In the genomic region with DNA sequence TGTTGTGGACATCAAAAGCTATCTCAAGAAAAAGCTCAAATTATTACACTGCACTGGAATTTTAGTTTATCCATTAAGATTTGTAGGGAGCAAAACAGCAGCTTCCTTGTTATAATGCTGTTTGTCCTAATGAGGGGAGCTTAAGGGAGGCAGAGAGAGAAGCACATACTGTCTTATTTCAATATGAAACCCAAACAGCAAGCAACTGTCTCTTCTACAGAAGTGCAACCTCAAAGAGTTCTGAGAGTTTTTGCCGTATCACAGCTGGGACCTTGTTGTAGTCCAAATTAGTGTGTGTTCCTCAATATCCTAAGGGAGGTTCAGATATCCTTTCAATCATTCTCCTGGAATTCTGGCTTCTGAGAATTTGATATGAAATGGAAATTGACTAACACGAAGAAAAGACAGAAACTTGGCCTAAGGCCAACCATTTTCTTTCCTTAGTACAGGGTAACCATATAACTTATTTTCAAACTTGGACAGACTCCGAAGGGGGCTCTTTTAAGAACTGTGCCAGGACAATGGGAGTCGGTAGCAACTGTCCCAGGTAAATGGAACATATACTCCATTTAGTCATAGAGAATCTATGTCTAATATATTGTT, we compare ENCODE assay signal across 3 cellular contexts.
TF ChIP-seq lines count a peak whose summit lies in the region.

No MANE protein-coding gene starts in this region.

TF ChIP-seq in A549, 52 proteins besides CTCF, POLR2A, EP300 and RAD21 (continued from another document):
- TF ChIP-seq NFE2L2 (conservative IDR thresholded peaks at IDR 0.05; ENCODE audit: low read length), result no peak
- TF ChIP-seq, protein P1, sequence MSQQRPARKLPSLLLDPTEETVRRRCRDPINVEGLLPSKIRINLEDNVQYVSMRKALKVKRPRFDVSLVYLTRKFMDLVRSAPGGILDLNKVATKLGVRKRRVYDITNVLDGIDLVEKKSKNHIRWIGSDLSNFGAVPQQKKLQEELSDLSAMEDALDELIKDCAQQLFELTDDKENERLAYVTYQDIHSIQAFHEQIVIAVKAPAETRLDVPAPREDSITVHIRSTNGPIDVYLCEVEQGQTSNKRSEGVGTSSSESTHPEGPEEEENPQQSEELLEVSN (IDR thresholded peaks at IDR 0.05; ENCODE audit: borderline replicate concordance, low read depth), result no peak
- TF ChIP-seq, protein P2, sequence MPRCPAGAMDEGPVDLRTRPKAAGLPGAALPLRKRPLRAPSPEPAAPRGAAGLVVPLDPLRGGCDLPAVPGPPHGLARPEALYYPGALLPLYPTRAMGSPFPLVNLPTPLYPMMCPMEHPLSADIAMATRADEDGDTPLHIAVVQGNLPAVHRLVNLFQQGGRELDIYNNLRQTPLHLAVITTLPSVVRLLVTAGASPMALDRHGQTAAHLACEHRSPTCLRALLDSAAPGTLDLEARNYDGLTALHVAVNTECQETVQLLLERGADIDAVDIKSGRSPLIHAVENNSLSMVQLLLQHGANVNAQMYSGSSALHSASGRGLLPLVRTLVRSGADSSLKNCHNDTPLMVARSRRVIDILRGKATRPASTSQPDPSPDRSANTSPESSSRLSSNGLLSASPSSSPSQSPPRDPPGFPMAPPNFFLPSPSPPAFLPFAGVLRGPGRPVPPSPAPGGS (IDR thresholded peaks at IDR 0.05), result no peak
- no peak for TF ChIP-seq PHF8 (IDR thresholded peaks at IDR 0.05; ENCODE audit: borderline replicate concordance, low read depth)
- no peak for TF ChIP-seq RFX5 (IDR thresholded peaks at IDR 0.05)
- no peak for TF ChIP-seq JUN (IDR thresholded peaks at IDR 0.05)
- TF ChIP-seq KDM1A (IDR thresholded peaks at IDR 0.05; ENCODE audit: low read depth), result no peak
- no peak for TF ChIP-seq ZC3H11A (IDR thresholded peaks at IDR 0.05)
- TF ChIP-seq NR3C1 (IDR thresholded peaks at IDR 0.05), result no peak
- TF ChIP-seq CEBPB (IDR thresholded peaks at IDR 0.05), result no peak
- TF ChIP-seq MAZ (IDR thresholded peaks at IDR 0.05; ENCODE audit: borderline replicate concordance, low read depth, low read length), result no peak
- no peak for TF ChIP-seq EHMT2 (IDR thresholded peaks at IDR 0.05; ENCODE audit: low read depth)
- TF ChIP-seq ZFP36 (IDR thresholded peaks at IDR 0.05; ENCODE audit: borderline replicate concordance, partially characterized antibody), result no peak

TF ChIP-seq in endothelial cell of umbilical vein, 7 proteins besides CTCF, POLR2A, EP300 and RAD21 (continued from another document):
- TF ChIP-seq JUN (IDR thresholded peaks at IDR 0.05; ENCODE audit: borderline replicate concordance, insufficient read depth, insufficient read length, low read depth) (no peak), GATA2 (IDR thresholded peaks at IDR 0.05; ENCODE audit: insufficient read depth, insufficient read length, low read depth, low read length) (no peak), POLR2AphosphoS5 (IDR thresholded peaks at IDR 0.05; ENCODE audit: insufficient read depth, low read depth, low read length) (no peak), FOS (IDR thresholded peaks at IDR 0.05; ENCODE audit: borderline replicate concordance, insufficient read depth, low read length) (no peak)

TF ChIP-seq in WTC11, 78 proteins besides CTCF, POLR2A, EP300 and RAD21:
- TF ChIP-seq, protein P3, sequence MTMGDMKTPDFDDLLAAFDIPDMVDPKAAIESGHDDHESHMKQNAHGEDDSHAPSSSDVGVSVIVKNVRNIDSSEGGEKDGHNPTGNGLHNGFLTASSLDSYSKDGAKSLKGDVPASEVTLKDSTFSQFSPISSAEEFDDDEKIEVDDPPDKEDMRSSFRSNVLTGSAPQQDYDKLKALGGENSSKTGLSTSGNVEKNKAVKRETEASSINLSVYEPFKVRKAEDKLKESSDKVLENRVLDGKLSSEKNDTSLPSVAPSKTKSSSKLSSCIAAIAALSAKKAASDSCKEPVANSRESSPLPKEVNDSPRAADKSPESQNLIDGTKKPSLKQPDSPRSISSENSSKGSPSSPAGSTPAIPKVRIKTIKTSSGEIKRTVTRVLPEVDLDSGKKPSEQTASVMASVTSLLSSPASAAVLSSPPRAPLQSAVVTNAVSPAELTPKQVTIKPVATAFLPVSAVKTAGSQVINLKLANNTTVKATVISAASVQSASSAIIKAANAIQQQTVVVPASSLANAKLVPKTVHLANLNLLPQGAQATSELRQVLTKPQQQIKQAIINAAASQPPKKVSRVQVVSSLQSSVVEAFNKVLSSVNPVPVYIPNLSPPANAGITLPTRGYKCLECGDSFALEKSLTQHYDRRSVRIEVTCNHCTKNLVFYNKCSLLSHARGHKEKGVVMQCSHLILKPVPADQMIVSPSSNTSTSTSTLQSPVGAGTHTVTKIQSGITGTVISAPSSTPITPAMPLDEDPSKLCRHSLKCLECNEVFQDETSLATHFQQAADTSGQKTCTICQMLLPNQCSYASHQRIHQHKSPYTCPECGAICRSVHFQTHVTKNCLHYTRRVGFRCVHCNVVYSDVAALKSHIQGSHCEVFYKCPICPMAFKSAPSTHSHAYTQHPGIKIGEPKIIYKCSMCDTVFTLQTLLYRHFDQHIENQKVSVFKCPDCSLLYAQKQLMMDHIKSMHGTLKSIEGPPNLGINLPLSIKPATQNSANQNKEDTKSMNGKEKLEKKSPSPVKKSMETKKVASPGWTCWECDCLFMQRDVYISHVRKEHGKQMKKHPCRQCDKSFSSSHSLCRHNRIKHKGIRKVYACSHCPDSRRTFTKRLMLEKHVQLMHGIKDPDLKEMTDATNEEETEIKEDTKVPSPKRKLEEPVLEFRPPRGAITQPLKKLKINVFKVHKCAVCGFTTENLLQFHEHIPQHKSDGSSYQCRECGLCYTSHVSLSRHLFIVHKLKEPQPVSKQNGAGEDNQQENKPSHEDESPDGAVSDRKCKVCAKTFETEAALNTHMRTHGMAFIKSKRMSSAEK (CRISPR knock-in tag; IDR thresholded peaks at IDR 0.05; ENCODE audit: borderline replicate concordance), result no peak
- TF ChIP-seq ESRRA (CRISPR knock-in tag; IDR thresholded peaks at IDR 0.05; ENCODE audit: borderline replicate concordance) (no peak), TCF7 (CRISPR knock-in tag; IDR thresholded peaks at IDR 0.05; ENCODE audit: low read depth) (no peak), SOX15 (CRISPR knock-in tag; IDR thresholded peaks at IDR 0.05) (no peak), MYBL2 (CRISPR knock-in tag; IDR thresholded peaks at IDR 0.05) (no peak), ZNF416 (CRISPR knock-in tag; IDR thresholded peaks at IDR 0.05) (no peak), NR1H2 (CRISPR knock-in tag; IDR thresholded peaks at IDR 0.05) (no peak), TP53 (CRISPR knock-in tag; IDR thresholded peaks at IDR 0.05) (no peak), GRHL2 (CRISPR knock-in tag; IDR thresholded peaks at IDR 0.05; ENCODE audit: insufficient replicate concordance, severe bottlenecking) (no peak), MXD4 (CRISPR knock-in tag; IDR thresholded peaks at IDR 0.05; ENCODE audit: borderline replicate concordance) (no peak), FOXJ3 (CRISPR knock-in tag; IDR thresholded peaks at IDR 0.05; ENCODE audit: borderline replicate concordance) (no peak)
- TF ChIP-seq, protein P4, sequence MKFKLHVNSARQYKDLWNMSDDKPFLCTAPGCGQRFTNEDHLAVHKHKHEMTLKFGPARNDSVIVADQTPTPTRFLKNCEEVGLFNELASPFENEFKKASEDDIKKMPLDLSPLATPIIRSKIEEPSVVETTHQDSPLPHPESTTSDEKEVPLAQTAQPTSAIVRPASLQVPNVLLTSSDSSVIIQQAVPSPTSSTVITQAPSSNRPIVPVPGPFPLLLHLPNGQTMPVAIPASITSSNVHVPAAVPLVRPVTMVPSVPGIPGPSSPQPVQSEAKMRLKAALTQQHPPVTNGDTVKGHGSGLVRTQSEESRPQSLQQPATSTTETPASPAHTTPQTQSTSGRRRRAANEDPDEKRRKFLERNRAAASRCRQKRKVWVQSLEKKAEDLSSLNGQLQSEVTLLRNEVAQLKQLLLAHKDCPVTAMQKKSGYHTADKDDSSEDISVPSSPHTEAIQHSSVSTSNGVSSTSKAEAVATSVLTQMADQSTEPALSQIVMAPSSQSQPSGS (CRISPR knock-in tag; IDR thresholded peaks at IDR 0.05; ENCODE audit: borderline replicate concordance, low read depth), result no peak
- TF ChIP-seq, protein P5, sequence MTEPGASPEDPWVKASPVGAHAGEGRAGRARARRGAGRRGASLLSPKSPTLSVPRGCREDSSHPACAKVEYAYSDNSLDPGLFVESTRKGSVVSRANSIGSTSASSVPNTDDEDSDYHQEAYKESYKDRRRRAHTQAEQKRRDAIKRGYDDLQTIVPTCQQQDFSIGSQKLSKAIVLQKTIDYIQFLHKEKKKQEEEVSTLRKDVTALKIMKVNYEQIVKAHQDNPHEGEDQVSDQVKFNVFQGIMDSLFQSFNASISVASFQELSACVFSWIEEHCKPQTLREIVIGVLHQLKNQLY (CRISPR knock-in tag; IDR thresholded peaks at IDR 0.05), result no peak
- TF ChIP-seq, protein P6, sequence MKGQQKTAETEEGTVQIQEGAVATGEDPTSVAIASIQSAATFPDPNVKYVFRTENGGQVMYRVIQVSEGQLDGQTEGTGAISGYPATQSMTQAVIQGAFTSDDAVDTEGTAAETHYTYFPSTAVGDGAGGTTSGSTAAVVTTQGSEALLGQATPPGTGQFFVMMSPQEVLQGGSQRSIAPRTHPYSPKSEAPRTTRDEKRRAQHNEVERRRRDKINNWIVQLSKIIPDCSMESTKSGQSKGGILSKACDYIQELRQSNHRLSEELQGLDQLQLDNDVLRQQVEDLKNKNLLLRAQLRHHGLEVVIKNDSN (CRISPR knock-in tag; IDR thresholded peaks at IDR 0.05), result no peak
- TF ChIP-seq, protein P7, sequence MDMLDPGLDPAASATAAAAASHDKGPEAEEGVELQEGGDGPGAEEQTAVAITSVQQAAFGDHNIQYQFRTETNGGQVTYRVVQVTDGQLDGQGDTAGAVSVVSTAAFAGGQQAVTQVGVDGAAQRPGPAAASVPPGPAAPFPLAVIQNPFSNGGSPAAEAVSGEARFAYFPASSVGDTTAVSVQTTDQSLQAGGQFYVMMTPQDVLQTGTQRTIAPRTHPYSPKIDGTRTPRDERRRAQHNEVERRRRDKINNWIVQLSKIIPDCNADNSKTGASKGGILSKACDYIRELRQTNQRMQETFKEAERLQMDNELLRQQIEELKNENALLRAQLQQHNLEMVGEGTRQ (CRISPR knock-in tag; IDR thresholded peaks at IDR 0.05), result no peak
- TF ChIP-seq, protein P8, sequence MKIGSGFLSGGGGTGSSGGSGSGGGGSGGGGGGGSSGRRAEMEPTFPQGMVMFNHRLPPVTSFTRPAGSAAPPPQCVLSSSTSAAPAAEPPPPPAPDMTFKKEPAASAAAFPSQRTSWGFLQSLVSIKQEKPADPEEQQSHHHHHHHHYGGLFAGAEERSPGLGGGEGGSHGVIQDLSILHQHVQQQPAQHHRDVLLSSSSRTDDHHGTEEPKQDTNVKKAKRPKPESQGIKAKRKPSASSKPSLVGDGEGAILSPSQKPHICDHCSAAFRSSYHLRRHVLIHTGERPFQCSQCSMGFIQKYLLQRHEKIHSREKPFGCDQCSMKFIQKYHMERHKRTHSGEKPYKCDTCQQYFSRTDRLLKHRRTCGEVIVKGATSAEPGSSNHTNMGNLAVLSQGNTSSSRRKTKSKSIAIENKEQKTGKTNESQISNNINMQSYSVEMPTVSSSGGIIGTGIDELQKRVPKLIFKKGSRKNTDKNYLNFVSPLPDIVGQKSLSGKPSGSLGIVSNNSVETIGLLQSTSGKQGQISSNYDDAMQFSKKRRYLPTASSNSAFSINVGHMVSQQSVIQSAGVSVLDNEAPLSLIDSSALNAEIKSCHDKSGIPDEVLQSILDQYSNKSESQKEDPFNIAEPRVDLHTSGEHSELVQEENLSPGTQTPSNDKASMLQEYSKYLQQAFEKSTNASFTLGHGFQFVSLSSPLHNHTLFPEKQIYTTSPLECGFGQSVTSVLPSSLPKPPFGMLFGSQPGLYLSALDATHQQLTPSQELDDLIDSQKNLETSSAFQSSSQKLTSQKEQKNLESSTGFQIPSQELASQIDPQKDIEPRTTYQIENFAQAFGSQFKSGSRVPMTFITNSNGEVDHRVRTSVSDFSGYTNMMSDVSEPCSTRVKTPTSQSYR (CRISPR knock-in tag; IDR thresholded peaks at IDR 0.05), result no peak
- TF ChIP-seq, protein P9, sequence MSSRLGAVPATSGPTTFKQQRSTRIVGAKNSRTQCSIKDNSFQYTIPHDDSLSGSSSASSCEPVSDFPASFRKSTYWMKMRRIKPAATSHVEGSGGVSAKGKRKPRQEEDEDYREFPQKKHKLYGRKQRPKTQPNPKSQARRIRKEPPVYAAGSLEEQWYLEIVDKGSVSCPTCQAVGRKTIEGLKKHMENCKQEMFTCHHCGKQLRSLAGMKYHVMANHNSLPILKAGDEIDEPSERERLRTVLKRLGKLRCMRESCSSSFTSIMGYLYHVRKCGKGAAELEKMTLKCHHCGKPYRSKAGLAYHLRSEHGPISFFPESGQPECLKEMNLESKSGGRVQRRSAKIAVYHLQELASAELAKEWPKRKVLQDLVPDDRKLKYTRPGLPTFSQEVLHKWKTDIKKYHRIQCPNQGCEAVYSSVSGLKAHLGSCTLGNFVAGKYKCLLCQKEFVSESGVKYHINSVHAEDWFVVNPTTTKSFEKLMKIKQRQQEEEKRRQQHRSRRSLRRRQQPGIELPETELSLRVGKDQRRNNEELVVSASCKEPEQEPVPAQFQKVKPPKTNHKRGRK (CRISPR knock-in tag; IDR thresholded peaks at IDR 0.05; ENCODE audit: borderline replicate concordance), result no peak
- TF ChIP-seq, protein P10, sequence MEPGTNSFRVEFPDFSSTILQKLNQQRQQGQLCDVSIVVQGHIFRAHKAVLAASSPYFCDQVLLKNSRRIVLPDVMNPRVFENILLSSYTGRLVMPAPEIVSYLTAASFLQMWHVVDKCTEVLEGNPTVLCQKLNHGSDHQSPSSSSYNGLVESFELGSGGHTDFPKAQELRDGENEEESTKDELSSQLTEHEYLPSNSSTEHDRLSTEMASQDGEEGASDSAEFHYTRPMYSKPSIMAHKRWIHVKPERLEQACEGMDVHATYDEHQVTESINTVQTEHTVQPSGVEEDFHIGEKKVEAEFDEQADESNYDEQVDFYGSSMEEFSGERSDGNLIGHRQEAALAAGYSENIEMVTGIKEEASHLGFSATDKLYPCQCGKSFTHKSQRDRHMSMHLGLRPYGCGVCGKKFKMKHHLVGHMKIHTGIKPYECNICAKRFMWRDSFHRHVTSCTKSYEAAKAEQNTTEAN (CRISPR knock-in tag; IDR thresholded peaks at IDR 0.05), result no peak
- TF ChIP-seq, protein P11, sequence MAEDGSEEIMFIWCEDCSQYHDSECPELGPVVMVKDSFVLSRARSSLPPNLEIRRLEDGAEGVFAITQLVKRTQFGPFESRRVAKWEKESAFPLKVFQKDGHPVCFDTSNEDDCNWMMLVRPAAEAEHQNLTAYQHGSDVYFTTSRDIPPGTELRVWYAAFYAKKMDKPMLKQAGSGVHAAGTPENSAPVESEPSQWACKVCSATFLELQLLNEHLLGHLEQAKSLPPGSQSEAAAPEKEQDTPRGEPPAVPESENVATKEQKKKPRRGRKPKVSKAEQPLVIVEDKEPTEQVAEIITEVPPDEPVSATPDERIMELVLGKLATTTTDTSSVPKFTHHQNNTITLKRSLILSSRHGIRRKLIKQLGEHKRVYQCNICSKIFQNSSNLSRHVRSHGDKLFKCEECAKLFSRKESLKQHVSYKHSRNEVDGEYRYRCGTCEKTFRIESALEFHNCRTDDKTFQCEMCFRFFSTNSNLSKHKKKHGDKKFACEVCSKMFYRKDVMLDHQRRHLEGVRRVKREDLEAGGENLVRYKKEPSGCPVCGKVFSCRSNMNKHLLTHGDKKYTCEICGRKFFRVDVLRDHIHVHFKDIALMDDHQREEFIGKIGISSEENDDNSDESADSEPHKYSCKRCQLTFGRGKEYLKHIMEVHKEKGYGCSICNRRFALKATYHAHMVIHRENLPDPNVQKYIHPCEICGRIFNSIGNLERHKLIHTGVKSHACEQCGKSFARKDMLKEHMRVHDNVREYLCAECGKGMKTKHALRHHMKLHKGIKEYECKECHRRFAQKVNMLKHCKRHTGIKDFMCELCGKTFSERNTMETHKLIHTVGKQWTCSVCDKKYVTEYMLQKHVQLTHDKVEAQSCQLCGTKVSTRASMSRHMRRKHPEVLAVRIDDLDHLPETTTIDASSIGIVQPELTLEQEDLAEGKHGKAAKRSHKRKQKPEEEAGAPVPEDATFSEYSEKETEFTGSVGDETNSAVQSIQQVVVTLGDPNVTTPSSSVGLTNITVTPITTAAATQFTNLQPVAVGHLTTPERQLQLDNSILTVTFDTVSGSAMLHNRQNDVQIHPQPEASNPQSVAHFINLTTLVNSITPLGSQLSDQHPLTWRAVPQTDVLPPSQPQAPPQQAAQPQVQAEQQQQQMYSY (CRISPR knock-in tag; IDR thresholded peaks at IDR 0.05), result no peak
- TF ChIP-seq, protein P12, sequence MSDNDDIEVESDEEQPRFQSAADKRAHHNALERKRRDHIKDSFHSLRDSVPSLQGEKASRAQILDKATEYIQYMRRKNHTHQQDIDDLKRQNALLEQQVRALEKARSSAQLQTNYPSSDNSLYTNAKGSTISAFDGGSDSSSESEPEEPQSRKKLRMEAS (CRISPR knock-in tag; IDR thresholded peaks at IDR 0.05), result no peak
